ENCODE assay signal across 25 cellular contexts in genomic region chr6:15654250-15654649, GRCh38. TPM values are rescaled to one million over a fixed set of nuclear protein-coding genes. Genes with fewer than 3 reads are reported as not detected.
DNase-seq lines count a peak whose midpoint lies in the region; ATAC-seq and TF ChIP-seq lines count a peak whose summit lies in the region.
"Had no signal": no experiment of that assay in that cellular context is flagged by ENCODE, and none has a peak within 500 bp of the region (broad histone marks: within the 10 kb centered on the region; RNA-seq: fewer than 3 reads in every experiment).

No MANE protein-coding gene starts in this region.

- no peak overlapping the region for H4K5ac ChIP-seq in IMR-90 (ENCODE audit: low read depth, low read length)

- DNase-seq in EH (ENCODE audit: low read depth) (peak; percentile 54), IMR-90 (peak; percentile 4), adipocyte (ENCODE audit: low read depth) (no peak), NCI-H2171 treated with DMSO at 0.1 percent for 48 hours (lab: John Stamatoyannopoulos, UW) (no peak), NCI-H774 (lab: John Stamatoyannopoulos, UW) (no peak), NOMO-1 treated with dmso at 0.1 percent for 144 hours (lab: John Stamatoyannopoulos, UW; ENCODE audit: unreplicated experiment) (no peak), mammary epithelial cell (no peak)
- DNase-seq: AML-193; C1 segment of cervical spinal cord; Caco-2; CD4-positive, alpha-beta memory T cell; DMS 273 treated with DMSO at 0.1 percent for 48 hours; DMS79 treated with DMSO at 0.1 percent for 48 hours; GOT3; HCEC 1CT; MV-4-11; NCI-H1105; NCI-H1436 treated with DMSO at 0.1 percent for 48 hours; NCI-H187 treated with DMSO at 0.1 percent for 48 hours; NCI-H524 treated with DMSO at 0.1 percent for 48 hours; SHP77; T-helper 1 cell had no signal

- H2BK20ac ChIP-seq in IMR-90 (ENCODE audit: low read depth, low read length) = no peak overlapping the region

- H2AFZ ChIP-seq in IMR-90 (replicated peaks; ENCODE audit: low read length, poor library complexity) (no peak overlapping the region), mammary epithelial cell (ENCODE audit: low read depth, low read length) (no peak overlapping the region)

- BruUV-seq in IMR-90 (replicated peaks; lab: Mats Ljungman, UMichigan) (no TSS peak), mammary epithelial cell (replicated peaks; lab: Mats Ljungman, UMichigan) (no TSS peak)

- TF ChIP-seq CTCF in IMR-90 (conservative IDR thresholded peaks at IDR 0.05; ENCODE audit: low read depth, low read length) (no peak), mammary epithelial cell (conservative IDR thresholded peaks at IDR 0.05 in 1 of 2, IDR thresholded peaks at IDR 0.05 in 1 of 2; ENCODE audit: extremely low read depth in 1 of 2, insufficient read depth in 1 of 2, low read depth in 1 of 2, low read length in 2 of 2) (no peak)

- H2BK5ac ChIP-seq in IMR-90 (ENCODE audit: low read depth, low read length, poor library complexity, severe bottlenecking) = no peak overlapping the region

- TF ChIP-seq RAD21 in IMR-90 (IDR thresholded peaks at IDR 0.05; ENCODE audit: low read length) = no peak

- H2BK15ac ChIP-seq in IMR-90 (ENCODE audit: low read depth, low read length) = no peak overlapping the region

- no peak overlapping the region for H3K18ac ChIP-seq in IMR-90 (ENCODE audit: low read depth, low read length)

- ATAC-seq in IMR-90 (ENCODE audit: low read depth) = peak; percentile 81
- ATAC-seq: Panc1 had no signal

- no peak overlapping the region for H3K14ac ChIP-seq in IMR-90 (replicated peaks; ENCODE audit: low read depth, low read length)

- no peak overlapping the region for H3K4ac ChIP-seq in IMR-90 (ENCODE audit: low read depth, low read length)

- no peak overlapping the region for H3K27ac ChIP-seq in IMR-90 (ENCODE audit: insufficient read depth, low read length)
- no peak overlapping the region for H3K27ac ChIP-seq in mammary epithelial cell (ENCODE audit: insufficient read depth, low read depth, low read length)
- H3K27ac ChIP-seq: KMS-11, RWPE1 had no signal

- H4K8ac ChIP-seq in IMR-90 (ENCODE audit: low read depth in 2 of 2, low read length in 2 of 2) = no peak overlapping the region

- H3K27me3 ChIP-seq in IMR-90 (ENCODE audit: control insufficient read depth, insufficient read depth, low read length) (no peaks in the 10 kb centered on the region), adipocyte (replicated peaks; ENCODE audit: control insufficient read depth, insufficient read depth, low read length) (no peaks in the 10 kb centered on the region), mammary epithelial cell (ENCODE audit: insufficient read depth, low read length) (no peaks in the 10 kb centered on the region)

- H3K9ac ChIP-seq in IMR-90 (ENCODE audit: low read depth, low read length) (no peak overlapping the region), adipocyte (ENCODE audit: low read length) (no peak overlapping the region), mammary epithelial cell (ENCODE audit: insufficient read depth, low read length) (no peak overlapping the region)
- H3K9ac ChIP-seq: KMS-11 had no signal

- no peak for TF ChIP-seq POLR2A in IMR-90 (IDR thresholded peaks at IDR 0.05; ENCODE audit: low read depth, low read length)

- in situ Hi-C loops in IMR-90 (cut with MboI; ENCODE audit: low sequenced_read_pairs) = no loop called here
- in situ Hi-C loops in mammary epithelial cell (cut with MboI; ENCODE audit: low sequenced_read_pairs in 2 of 2) = no loop called here

- POLR2A ChIA-PET in IMR-90 (lab: Charles Lee; ENCODE audit: unreplicated experiment) = no interaction called here

- H3K9me3 ChIP-seq in IMR-90 (ENCODE audit: control insufficient read depth, insufficient read depth, low read length) (no peaks in the 10 kb centered on the region), adipocyte (ENCODE audit: control insufficient read depth, low read length) (no peaks in the 10 kb centered on the region), mammary epithelial cell (replicated peaks; ENCODE audit: insufficient read depth, low read length) (no peaks in the 10 kb centered on the region)
- H3K9me3 ChIP-seq: Caco-2 had no signal

- CTCF ChIA-PET in IMR-90 (lab: Yijun Ruan, JAX) = interaction anchor here (1.3 kb wide), 1 partner anchor 10 kb away, joined by 8 read pairs; no protein-coding TSS in a partner anchor
- CTCF ChIA-PET in mammary epithelial cell (lab: Charles Lee; ENCODE audit: low non-redundant PET) = no interaction called here

- intact Hi-C loops in IMR-90 (cut with micrococcal nuclease) = no loop called here
- intact Hi-C loops in mammary epithelial cell (cut with micrococcal nuclease) = no loop called here

- peaks cover 11 to 22% of the 10 kb centered on the region in 2 experiments; a peak in 3 of 4 replicates for H3K79me1 ChIP-seq in IMR-90 (ENCODE audit: low read depth in 1 of 2, low read length in 2 of 2)

- no peak overlapping the region for H2AK9ac ChIP-seq in IMR-90 (replicated peaks; ENCODE audit: low read depth, low read length, poor library complexity)

- H2BK120ac ChIP-seq in IMR-90 (ENCODE audit: low read depth, low read length) = no peak overlapping the region

- H3K79me2 ChIP-seq in mammary epithelial cell (ENCODE audit: insufficient read depth, low read length) = peaks cover 29% of the 10 kb centered on the region

- no CpG with 5 or more reads among the region's 4 CpGs for WGBS in IMR-90 (ENCODE audit: extremely low coverage in 2 of 2, insufficient read length in 1 of 2), 2 experiments
- WGBS in mammary epithelial cell (ENCODE audit: low coverage, missing lambda C conversion rate) = 66% methylated on average over 4 of the region's 4 CpGs

- H3K23ac ChIP-seq in IMR-90 (ENCODE audit: low read depth, low read length) = no peak overlapping the region

- 0 out of 2 replicates have a peak, but pooled peaks cover 2% of the 10 kb centered on the region for H3K9me1 ChIP-seq in IMR-90 (ENCODE audit: insufficient read depth, low read length)

- H3K4me1 ChIP-seq in IMR-90 (ENCODE audit: control insufficient read depth, insufficient read depth, low read length) = no peaks in the 10 kb centered on the region; the same call in 1 of the 2 replicates
- H3K4me1 ChIP-seq in adipocyte (ENCODE audit: control insufficient read depth, insufficient read depth, low read length) = no peaks in the 10 kb centered on the region
- H3K4me1 ChIP-seq in mammary epithelial cell (ENCODE audit: insufficient read depth, low read length) = no peaks in the 10 kb centered on the region
- H3K4me1 ChIP-seq: Caco-2 had no signal

- H3K56ac ChIP-seq in IMR-90 (ENCODE audit: extremely low read depth, insufficient read depth, low read length) = no peak overlapping the region

- H4K20me1 ChIP-seq in IMR-90 (ENCODE audit: insufficient read depth, low read length) (no peaks in the 10 kb centered on the region), mammary epithelial cell (ENCODE audit: insufficient read depth, low read length) (no peaks in the 10 kb centered on the region)

- H3K4me2 ChIP-seq in IMR-90 (ENCODE audit: low read depth, low read length) (peak overlapping the region; percentile 36), mammary epithelial cell (ENCODE audit: insufficient read depth, low read depth, low read length) (no peak overlapping the region)

- no peak overlapping the region for H3K4me3 ChIP-seq in IMR-90 (ENCODE audit: insufficient read depth, low read depth, low read length)
- H3K4me3 ChIP-seq in adipocyte (ENCODE audit: low read length) = peak overlapping the region; percentile 36
- H3K4me3 ChIP-seq in mammary epithelial cell (replicated peaks in 1 of 3; ENCODE audit: insufficient read depth in 1 of 3, low read depth in 2 of 3, low read length in 3 of 3) = no peak overlapping the region

- 0 out of 2 replicates have a peak, but pooled peaks cover 1% of the 10 kb centered on the region for H3K36me3 ChIP-seq in IMR-90 (ENCODE audit: control insufficient read depth, insufficient read depth, low read length)
- H3K36me3 ChIP-seq in adipocyte (ENCODE audit: control insufficient read depth, insufficient read depth, low read length, severe bottlenecking) = peaks cover 7% of the 10 kb centered on the region
- no peaks in the 10 kb centered on the region for H3K36me3 ChIP-seq in mammary epithelial cell (ENCODE audit: insufficient read depth, low read length)

- dilution Hi-C loops in IMR-90 (cut with HindIII; ENCODE audit: low sequenced_read_pairs, unreplicated experiment) = no loop called here
- dilution Hi-C loops in mammary epithelial cell (cut with HindIII; ENCODE audit: low sequenced_read_pairs) = no loop called here

- no peak overlapping the region for H2AK5ac ChIP-seq in IMR-90 (ENCODE audit: low read depth, low read length)

- no peak overlapping the region for H4K91ac ChIP-seq in IMR-90 (ENCODE audit: insufficient read depth, low read depth, low read length)

TF ChIP-seq in IMR-90, 13 proteins besides CTCF, POLR2A, EP300 and RAD21 (continues in another document):
- TF ChIP-seq SMC3 (IDR thresholded peaks at IDR 0.05; ENCODE audit: low read depth, low read length) = no peak
- TF ChIP-seq MXI1 (IDR thresholded peaks at IDR 0.05; ENCODE audit: borderline replicate concordance, low read depth, low read length) = no peak
- TF ChIP-seq NFE2L2 (IDR thresholded peaks at IDR 0.05; ENCODE audit: low read depth, low read length) = no peak
- no peak for TF ChIP-seq MAZ (IDR thresholded peaks at IDR 0.05; ENCODE audit: borderline replicate concordance, low read depth, low read length)
- no peak for TF ChIP-seq CHD1 (IDR thresholded peaks at IDR 0.05; ENCODE audit: low read depth, low read length)
- TF ChIP-seq, protein P1, sequence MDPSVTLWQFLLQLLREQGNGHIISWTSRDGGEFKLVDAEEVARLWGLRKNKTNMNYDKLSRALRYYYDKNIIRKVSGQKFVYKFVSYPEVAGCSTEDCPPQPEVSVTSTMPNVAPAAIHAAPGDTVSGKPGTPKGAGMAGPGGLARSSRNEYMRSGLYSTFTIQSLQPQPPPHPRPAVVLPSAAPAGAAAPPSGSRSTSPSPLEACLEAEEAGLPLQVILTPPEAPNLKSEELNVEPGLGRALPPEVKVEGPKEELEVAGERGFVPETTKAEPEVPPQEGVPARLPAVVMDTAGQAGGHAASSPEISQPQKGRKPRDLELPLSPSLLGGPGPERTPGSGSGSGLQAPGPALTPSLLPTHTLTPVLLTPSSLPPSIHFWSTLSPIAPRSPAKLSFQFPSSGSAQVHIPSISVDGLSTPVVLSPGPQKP (IDR thresholded peaks at IDR 0.05; ENCODE audit: borderline replicate concordance, low read depth, low read length) = no peak
- no peak for TF ChIP-seq FOS (IDR thresholded peaks at IDR 0.05; ENCODE audit: low read depth, low read length)
- TF ChIP-seq RCOR1 (IDR thresholded peaks at IDR 0.05; ENCODE audit: insufficient replicate concordance, low read length) = no peak

RNA-seq across cellular contexts. Expression of gene DTNBP1, which starts 8.6 kb away (rescaled TPM):
- total RNA-seq in IMR-90 (2012; rRNA removed) (4.7 and 4.8 TPM in 2 replicates), mammary epithelial cell (1 to 10 TPM; 2.8 to 9.9 TPM)
- polyA plus RNA-seq in IMR-90 (2012; rRNA removed) (15.8 and 18.7 TPM in 2 replicates), mammary epithelial cell (11.1 TPM)
- 12.7 and 16.6 TPM in 2 replicates for polyA plus RNA-seq in IMR-90 (2012; cell fraction: cytosol; rRNA removed)
- polyA plus RNA-seq in IMR-90 (2012; cell fraction: nucleus; rRNA removed; ENCODE audit: low replicate concordance) = 7.9 and 10.7 TPM in 2 replicates
- polyA minus RNA-seq in mammary epithelial cell = 10.1 TPM

Comparison
In these comparisons a context has a peak if more than half of its experiments do, and no peak if none do; other contexts are left out.
1. DNase-seq: peak in EH (single experiment) and IMR-90 (single experiment); none in adipocyte (single experiment), NCI-H2171 treated with DMSO at 0.1 percent for 48 hours (single experiment), NCI-H774 (single experiment), NOMO-1 treated with dmso at 0.1 percent for 144 hours (single experiment) and mammary epithelial cell (single experiment).